ENCODE assay signal across 8 cellular contexts in genomic region chr17:19377602-19378415, GRCh38. TPM values are rescaled to one million over a fixed set of nuclear protein-coding genes. Genes with fewer than 3 reads are reported as not detected.
DNase-seq lines count a peak whose midpoint lies in the region; ATAC-seq and TF ChIP-seq lines count a peak whose summit lies in the region.

No MANE protein-coding gene starts in this region.

- H3K27ac Mint-ChIP-seq in WTC11 = peak overlapping the region; percentile 97

- H3K4me3 ChIP-seq in cardiac fibroblast (replicated peaks in 1 of 2; ENCODE audit: low read depth in 2 of 2, low read length in 2 of 2) (peak overlapping the region; percentile 85 to 94), skin epidermis (peak overlapping the region; percentile 61 to 93 (median 82))

- peaks cover 31% of the 10 kb centered on the region for H3K36me3 Mint-ChIP-seq in WTC11

- peak; percentile 86 for TF ChIP-seq POLR2A in GM18951 (IDR thresholded peaks at IDR 0.05; ENCODE audit: extremely low read depth, insufficient read depth, insufficient read length)

- H3K27me3 Mint-ChIP-seq in WTC11 (ENCODE audit: low read depth) = no peaks in the 10 kb centered on the region

- CTCF ChIA-PET in WTC11 (lab: Charles Lee) = interaction anchor here (0.7 to 2.6 kb wide), 22 partner anchors 9 to 631 kb away, joined by 3 to 87 read pairs (median 6); partner anchors contain the start of genes ALDH3A2, B9D1, MFAP4 and SLC47A1

- POLR2A ChIA-PET in WTC11 (lab: Charles Lee) = interaction anchor here (0.8 to 1.9 kb wide), 16 partner anchors 9 to 600 kb away, joined by 3 to 14 read pairs (median 5); partner anchors contain the start of genes AKAP10, ALDH3A2, B9D1 and MFAP4

- DNase-seq in AG08396 (ENCODE audit: low spot score) (peak; percentile 99), NCI-H2227 treated with DMSO at 0.1 percent for 48 hours (lab: John Stamatoyannopoulos, UW) (peak; percentile 94), WTC11 (ENCODE audit: low spot score) (peak; percentile 99), cardiac fibroblast (ENCODE audit: low read depth in 2 of 2) (peak; percentile 99 to 100), iPS-NIHi11 (ENCODE audit: low spot score) (peak; percentile 99)

- H3K4me3 Mint-ChIP-seq in WTC11 = peak overlapping the region; percentile 99

- no peaks in the 10 kb centered on the region for H3K9me3 Mint-ChIP-seq in WTC11

- in situ Hi-C loops in GM18951 (cut with MboI; ENCODE audit: low sequenced_read_pairs, unreplicated experiment) = no loop called here

- peak overlapping the region; percentile 2 to 98 (median 93) for H3K27ac ChIP-seq in skin epidermis

- TF ChIP-seq CTCF in WTC11 (IDR thresholded peaks at IDR 0.05) (no peak), cardiac fibroblast (IDR thresholded peaks at IDR 0.05; ENCODE audit: low read depth, low read length) (no peak)

- H3K4me1 Mint-ChIP-seq in WTC11 = peaks cover 16% of the 10 kb centered on the region

- ATAC-seq in HG03175 (IDR thresholded peaks at IDR 0.05; ENCODE audit: unreplicated experiment) = peak; percentile 91
- peak; percentile 93 for ATAC-seq in WTC11

TF ChIP-seq in WTC11, 78 proteins besides CTCF, POLR2A, EP300 and RAD21 (continues in another document):
- peak; percentile 61; the same call in 1 of the 2 replicates for TF ChIP-seq ZBTB21 (CRISPR knock-in tag; IDR thresholded peaks at IDR 0.05; ENCODE audit: borderline replicate concordance)
- no peak for TF ChIP-seq RELA (CRISPR knock-in tag; IDR thresholded peaks at IDR 0.05; ENCODE audit: borderline replicate concordance)
- TF ChIP-seq TCF7 (CRISPR knock-in tag; IDR thresholded peaks at IDR 0.05; ENCODE audit: low read depth) = no peak
- TF ChIP-seq AR (CRISPR knock-in tag; IDR thresholded peaks at IDR 0.05) = no peak
- peak; percentile 81; the same call in 1 of the 2 replicates for TF ChIP-seq SP1 (CRISPR knock-in tag; conservative IDR thresholded peaks at IDR 0.05)
- no peak for TF ChIP-seq AFF4 (CRISPR knock-in tag; IDR thresholded peaks at IDR 0.05; ENCODE audit: borderline replicate concordance)
- TF ChIP-seq SMAD4 (CRISPR knock-in tag; IDR thresholded peaks at IDR 0.05) = no peak
- peak; percentile 62; the same call in 1 of the 2 replicates for TF ChIP-seq FOXP1 (CRISPR knock-in tag; IDR thresholded peaks at IDR 0.05; ENCODE audit: borderline replicate concordance)
- TF ChIP-seq NR3C1 (CRISPR knock-in tag; conservative IDR thresholded peaks at IDR 0.05; ENCODE audit: low read depth) = no peak
- TF ChIP-seq ZSCAN18 (CRISPR knock-in tag; IDR thresholded peaks at IDR 0.05) = no peak
- no peak for TF ChIP-seq TP53 (CRISPR knock-in tag; IDR thresholded peaks at IDR 0.05)
- no peak for TF ChIP-seq PRDM15 (CRISPR knock-in tag; IDR thresholded peaks at IDR 0.05)
- no peak for TF ChIP-seq IRF1 (CRISPR knock-in tag; IDR thresholded peaks at IDR 0.05)
- TF ChIP-seq IRF2 (CRISPR knock-in tag; IDR thresholded peaks at IDR 0.05; ENCODE audit: borderline replicate concordance, low read depth) = no peak
- TF ChIP-seq ZNF219 (CRISPR knock-in tag; IDR thresholded peaks at IDR 0.05; ENCODE audit: borderline replicate concordance) = no peak
- TF ChIP-seq ELF4 (CRISPR knock-in tag; IDR thresholded peaks at IDR 0.05; ENCODE audit: low read depth) = no peak

RNA-seq across cellular contexts. Expression of gene MAPK7, which starts 0.5 kb away (rescaled TPM):
- total RNA-seq in WTC11 (2021) = 35.6 to 38.5 TPM (median 37.4 TPM) in 3 replicates

RNA-seq across cellular contexts. Expression of gene MFAP4, which starts 9.2 kb away (rescaled TPM):
- total RNA-seq in WTC11 (2021) = 3.9 to 4.1 TPM (median 4.0 TPM) in 3 replicates

RNA-seq across cellular contexts. Expression of gene B9D1, which starts 15.3 kb away (rescaled TPM):
- 31.9 to 39.2 TPM (median 39.0 TPM) in 3 replicates for total RNA-seq in WTC11 (2021)

RNA-seq across cellular contexts. Expression of gene RNF112, which starts 33.2 kb away (rescaled TPM):
- 4.5 to 5.1 TPM (median 4.9 TPM) in 3 replicates for total RNA-seq in WTC11 (2021)

Comparison
In these comparisons a context has a peak if more than half of its experiments do, and no peak if none do; other contexts are left out.
1. Peak in every context shown above with its lines: DNase-seq, ATAC-seq, H3K4me3 ChIP-seq and H3K27ac ChIP-seq.